1 cellular context compared by ENCODE assay signal in genomic region chrX:140346711-140347110, GRCh38.
TF ChIP-seq lines count a peak whose summit lies in the region.

No MANE protein-coding gene starts in this region.

TF ChIP-seq in H1, 55 proteins besides CTCF, POLR2A, EP300 and RAD21:
- TF ChIP-seq, protein P1, sequence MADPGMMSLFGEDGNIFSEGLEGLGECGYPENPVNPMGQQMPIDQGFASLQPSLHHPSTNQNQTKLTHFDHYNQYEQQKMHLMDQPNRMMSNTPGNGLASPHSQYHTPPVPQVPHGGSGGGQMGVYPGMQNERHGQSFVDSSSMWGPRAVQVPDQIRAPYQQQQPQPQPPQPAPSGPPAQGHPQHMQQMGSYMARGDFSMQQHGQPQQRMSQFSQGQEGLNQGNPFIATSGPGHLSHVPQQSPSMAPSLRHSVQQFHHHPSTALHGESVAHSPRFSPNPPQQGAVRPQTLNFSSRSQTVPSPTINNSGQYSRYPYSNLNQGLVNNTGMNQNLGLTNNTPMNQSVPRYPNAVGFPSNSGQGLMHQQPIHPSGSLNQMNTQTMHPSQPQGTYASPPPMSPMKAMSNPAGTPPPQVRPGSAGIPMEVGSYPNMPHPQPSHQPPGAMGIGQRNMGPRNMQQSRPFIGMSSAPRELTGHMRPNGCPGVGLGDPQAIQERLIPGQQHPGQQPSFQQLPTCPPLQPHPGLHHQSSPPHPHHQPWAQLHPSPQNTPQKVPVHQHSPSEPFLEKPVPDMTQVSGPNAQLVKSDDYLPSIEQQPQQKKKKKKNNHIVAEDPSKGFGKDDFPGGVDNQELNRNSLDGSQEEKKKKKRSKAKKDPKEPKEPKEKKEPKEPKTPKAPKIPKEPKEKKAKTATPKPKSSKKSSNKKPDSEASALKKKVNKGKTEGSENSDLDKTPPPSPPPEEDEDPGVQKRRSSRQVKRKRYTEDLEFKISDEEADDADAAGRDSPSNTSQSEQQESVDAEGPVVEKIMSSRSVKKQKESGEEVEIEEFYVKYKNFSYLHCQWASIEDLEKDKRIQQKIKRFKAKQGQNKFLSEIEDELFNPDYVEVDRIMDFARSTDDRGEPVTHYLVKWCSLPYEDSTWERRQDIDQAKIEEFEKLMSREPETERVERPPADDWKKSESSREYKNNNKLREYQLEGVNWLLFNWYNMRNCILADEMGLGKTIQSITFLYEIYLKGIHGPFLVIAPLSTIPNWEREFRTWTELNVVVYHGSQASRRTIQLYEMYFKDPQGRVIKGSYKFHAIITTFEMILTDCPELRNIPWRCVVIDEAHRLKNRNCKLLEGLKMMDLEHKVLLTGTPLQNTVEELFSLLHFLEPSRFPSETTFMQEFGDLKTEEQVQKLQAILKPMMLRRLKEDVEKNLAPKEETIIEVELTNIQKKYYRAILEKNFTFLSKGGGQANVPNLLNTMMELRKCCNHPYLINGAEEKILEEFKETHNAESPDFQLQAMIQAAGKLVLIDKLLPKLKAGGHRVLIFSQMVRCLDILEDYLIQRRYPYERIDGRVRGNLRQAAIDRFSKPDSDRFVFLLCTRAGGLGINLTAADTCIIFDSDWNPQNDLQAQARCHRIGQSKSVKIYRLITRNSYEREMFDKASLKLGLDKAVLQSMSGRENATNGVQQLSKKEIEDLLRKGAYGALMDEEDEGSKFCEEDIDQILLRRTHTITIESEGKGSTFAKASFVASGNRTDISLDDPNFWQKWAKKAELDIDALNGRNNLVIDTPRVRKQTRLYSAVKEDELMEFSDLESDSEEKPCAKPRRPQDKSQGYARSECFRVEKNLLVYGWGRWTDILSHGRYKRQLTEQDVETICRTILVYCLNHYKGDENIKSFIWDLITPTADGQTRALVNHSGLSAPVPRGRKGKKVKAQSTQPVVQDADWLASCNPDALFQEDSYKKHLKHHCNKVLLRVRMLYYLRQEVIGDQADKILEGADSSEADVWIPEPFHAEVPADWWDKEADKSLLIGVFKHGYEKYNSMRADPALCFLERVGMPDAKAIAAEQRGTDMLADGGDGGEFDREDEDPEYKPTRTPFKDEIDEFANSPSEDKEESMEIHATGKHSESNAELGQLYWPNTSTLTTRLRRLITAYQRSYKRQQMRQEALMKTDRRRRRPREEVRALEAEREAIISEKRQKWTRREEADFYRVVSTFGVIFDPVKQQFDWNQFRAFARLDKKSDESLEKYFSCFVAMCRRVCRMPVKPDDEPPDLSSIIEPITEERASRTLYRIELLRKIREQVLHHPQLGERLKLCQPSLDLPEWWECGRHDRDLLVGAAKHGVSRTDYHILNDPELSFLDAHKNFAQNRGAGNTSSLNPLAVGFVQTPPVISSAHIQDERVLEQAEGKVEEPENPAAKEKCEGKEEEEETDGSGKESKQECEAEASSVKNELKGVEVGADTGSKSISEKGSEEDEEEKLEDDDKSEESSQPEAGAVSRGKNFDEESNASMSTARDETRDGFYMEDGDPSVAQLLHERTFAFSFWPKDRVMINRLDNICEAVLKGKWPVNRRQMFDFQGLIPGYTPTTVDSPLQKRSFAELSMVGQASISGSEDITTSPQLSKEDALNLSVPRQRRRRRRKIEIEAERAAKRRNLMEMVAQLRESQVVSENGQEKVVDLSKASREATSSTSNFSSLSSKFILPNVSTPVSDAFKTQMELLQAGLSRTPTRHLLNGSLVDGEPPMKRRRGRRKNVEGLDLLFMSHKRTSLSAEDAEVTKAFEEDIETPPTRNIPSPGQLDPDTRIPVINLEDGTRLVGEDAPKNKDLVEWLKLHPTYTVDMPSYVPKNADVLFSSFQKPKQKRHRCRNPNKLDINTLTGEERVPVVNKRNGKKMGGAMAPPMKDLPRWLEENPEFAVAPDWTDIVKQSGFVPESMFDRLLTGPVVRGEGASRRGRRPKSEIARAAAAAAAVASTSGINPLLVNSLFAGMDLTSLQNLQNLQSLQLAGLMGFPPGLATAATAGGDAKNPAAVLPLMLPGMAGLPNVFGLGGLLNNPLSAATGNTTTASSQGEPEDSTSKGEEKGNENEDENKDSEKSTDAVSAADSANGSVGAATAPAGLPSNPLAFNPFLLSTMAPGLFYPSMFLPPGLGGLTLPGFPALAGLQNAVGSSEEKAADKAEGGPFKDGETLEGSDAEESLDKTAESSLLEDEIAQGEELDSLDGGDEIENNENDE (IDR thresholded peaks at IDR 0.05; ENCODE audit: insufficient replicate concordance, low read length) = no peak
